ENCODE assay signal across 8 cellular contexts in the genomic region with DNA sequence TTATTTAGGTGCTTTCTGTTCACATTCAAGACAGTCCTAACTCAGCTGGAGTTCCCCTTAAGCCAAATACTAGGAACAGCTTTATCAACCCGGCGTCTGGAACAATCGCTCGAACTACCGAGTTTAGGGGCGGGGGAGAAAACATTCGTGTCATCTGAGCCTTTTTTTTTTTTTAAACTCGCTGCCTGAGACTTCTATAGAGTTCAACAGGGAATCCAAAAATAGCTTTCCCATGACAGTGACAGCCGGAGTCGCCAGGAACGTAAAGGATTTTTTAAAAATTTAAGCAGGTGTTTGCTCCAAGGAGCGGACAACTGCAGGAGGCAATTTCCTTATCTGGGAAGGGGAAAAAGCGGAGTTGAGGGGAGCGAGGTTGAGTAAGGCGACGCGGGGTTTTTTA. TPM values are rescaled to one million over a fixed set of nuclear protein-coding genes. Genes with fewer than 3 reads are reported as not detected.
DNase-seq lines count a peak whose midpoint lies in the region; ATAC-seq and TF ChIP-seq lines count a peak whose summit lies in the region.

No MANE protein-coding gene starts in this region.

- TF ChIP-seq CTCF in C4-2B (conservative IDR thresholded peaks at IDR 0.05), result no peak

- H3K9me3 ChIP-seq in adipocyte (ENCODE audit: control insufficient read depth, low read length) (peaks cover 6% of the 10 kb centered on the region), right cardiac atrium (ENCODE audit: control insufficient read depth, low read length) (peaks cover 2% of the 10 kb centered on the region)

- H3K9ac ChIP-seq in adipocyte (ENCODE audit: low read length), result peak overlapping the region; percentile 95

- H3K4me3 ChIP-seq in adipocyte (ENCODE audit: low read length) (peak overlapping the region; percentile 97), right cardiac atrium (ENCODE audit: low read length) (peak overlapping the region; percentile 79)

- ATAC-seq in GM19372 (IDR thresholded peaks at IDR 0.05; ENCODE audit: low read depth, unreplicated experiment) (peak; percentile 10), right cardiac atrium (peak; percentile 23 to 52), sciatic nerve (peak; percentile 25), HG03565 (IDR thresholded peaks at IDR 0.05; ENCODE audit: unreplicated experiment) (no peak)

- H3K36me3 ChIP-seq in adipocyte (ENCODE audit: control insufficient read depth, insufficient read depth, low read length, severe bottlenecking), result peaks cover 3% of the 10 kb centered on the region

- peak; percentile 31 for DNase-seq in NCI-H2227 treated with DMSO at 0.1 percent for 48 hours (lab: John Stamatoyannopoulos, UW)
- DNase-seq in adipocyte (ENCODE audit: low read depth), result peak; percentile 76
- no peak for DNase-seq in right cardiac atrium
- no peak for DNase-seq in sciatic nerve (ENCODE audit: low spot score)
- DNase-seq in anterior cingulate cortex (lab: John Stamatoyannopoulos, UW), result no peak

- no peaks in the 10 kb centered on the region for H3K27me3 ChIP-seq in adipocyte (replicated peaks; ENCODE audit: control insufficient read depth, insufficient read depth, low read length)
- H3K27me3 ChIP-seq in right cardiac atrium (ENCODE audit: control insufficient read depth, insufficient read depth), result no peaks in the 10 kb centered on the region

- under 1% methylated on average over 17 of the region's 17 CpGs for WGBS in right cardiac atrium

- H3K27ac ChIP-seq in C4-2B (peak overlapping the region; percentile 74), right cardiac atrium (ENCODE audit: low read length) (peak overlapping the region; percentile 88)

- intact Hi-C loops in right cardiac atrium (cut with DNase I), result no loop called here
- intact Hi-C loops in sciatic nerve (cut with DNase I), result loop anchor here (10.0 kb wide), 1 partner anchor 214 kb away; the partner anchor contains the start of gene PRR5L

- H3K4me1 ChIP-seq in adipocyte (ENCODE audit: control insufficient read depth, insufficient read depth, low read length) (peaks cover 9% of the 10 kb centered on the region), right cardiac atrium (ENCODE audit: control insufficient read depth, insufficient read depth, low read length) (no peaks in the 10 kb centered on the region)

RNA-seq across cellular contexts. Expression of gene TRAF6, which starts 0.8 kb away (rescaled TPM):
- 10 to 100 TPM; 11.4 to 13.8 (median 11.8) TPM for total RNA-seq in right cardiac atrium
- polyA plus RNA-seq in right cardiac atrium, result 4.1 TPM
- 16.6 TPM for total RNA-seq in sciatic nerve

RNA-seq across cellular contexts. Expression of gene RAG1, which starts 58.5 kb away (rescaled TPM):
- total RNA-seq in right cardiac atrium, result under 1 TPM; 0.72 to 0.88 (median 0.83) TPM
- 0.72 TPM for polyA plus RNA-seq in right cardiac atrium
- total RNA-seq in sciatic nerve, result 0.67 TPM

Comparison
In these comparisons a context has a peak if more than half of its experiments do, and no peak if none do; other contexts are left out.
1. DNase-seq: peak in NCI-H2227 treated with DMSO at 0.1 percent for 48 hours (single experiment) and adipocyte (single experiment); none in right cardiac atrium (0 of 3), sciatic nerve (single experiment) and anterior cingulate cortex (0 of 58).